1 cellular context compared by ENCODE assay signal in genomic region chr1:27606708-27607238, GRCh38.
TF ChIP-seq lines count a peak whose summit lies in the region.

No MANE protein-coding gene starts in this region.

TF ChIP-seq in K562, 482 proteins besides CTCF, POLR2A, EP300 and RAD21 (continued from another document):
- TF ChIP-seq MGA (IDR thresholded peaks at IDR 0.05) (no peak), CTBP1 (IDR thresholded peaks at IDR 0.05; ENCODE audit: borderline replicate concordance) (no peak), ZFX (CRISPR knock-in tag; IDR thresholded peaks at IDR 0.05) (peak; percentile 50; the same call in 1 of the 2 replicates), TEAD1 (CRISPR knock-in tag; IDR thresholded peaks at IDR 0.05) (0 out of 4 replicates have a peak, but pooled peaks of 1 of the 2 experiments have one; percentile 27), XRCC5 (IDR thresholded peaks at IDR 0.05; ENCODE audit: low read depth, low read length) (0 out of 2 replicates have a peak, but pooled peaks have one; percentile 5)
TF ChIP-seq in K562: peak in this region for 17.
